Comparison of ENCODE assay signal across 2 cellular contexts in genomic region chr16:50653056-50653455, GRCh38.
TF ChIP-seq lines count a peak whose summit lies in the region.

No MANE protein-coding gene starts in this region.

TF ChIP-seq in SK-N-SH, 30 proteins besides CTCF, POLR2A, EP300 and RAD21:
- TF ChIP-seq GABPA (IDR thresholded peaks at IDR 0.05; ENCODE audit: low read depth) (no peak), GATA2 (CRISPR knock-in tag; IDR thresholded peaks at IDR 0.05) (peak; percentile 32)

TF ChIP-seq in HepG2, 621 proteins besides CTCF, POLR2A, EP300 and RAD21:
- TF ChIP-seq NBN (conservative IDR thresholded peaks at IDR 0.05) (no peak), LRRFIP1 (CRISPR knock-in tag; conservative IDR thresholded peaks at IDR 0.05) (no peak), ZNF614 (CRISPR knock-in tag; IDR thresholded peaks at IDR 0.05; ENCODE audit: borderline replicate concordance) (no peak), PATZ1 (CRISPR knock-in tag; IDR thresholded peaks at IDR 0.05) (no peak), NR2F1 (CRISPR knock-in tag; IDR thresholded peaks at IDR 0.05) (no peak), IKZF5 (CRISPR knock-in tag; IDR thresholded peaks at IDR 0.05) (no peak), ZNF724P (CRISPR knock-in tag; IDR thresholded peaks at IDR 0.05; ENCODE audit: borderline replicate concordance) (no peak), GFI1 (CRISPR knock-in tag; IDR thresholded peaks at IDR 0.05; ENCODE audit: borderline replicate concordance) (no peak), KDM3A (CRISPR knock-in tag; IDR thresholded peaks at IDR 0.05; ENCODE audit: low read depth) (no peak), XBP1 (CRISPR knock-in tag; IDR thresholded peaks at IDR 0.05) (no peak), HCFC1 (IDR thresholded peaks at IDR 0.05; ENCODE audit: low read depth, low read length) (no peak), ZBTB8A (CRISPR knock-in tag; IDR thresholded peaks at IDR 0.05; ENCODE audit: borderline replicate concordance, low read depth) (no peak), FOSL2 (CRISPR knock-in tag; IDR thresholded peaks at IDR 0.05) (no peak), ZNF770 (CRISPR knock-in tag; IDR thresholded peaks at IDR 0.05) (no peak), ZEB1 (IDR thresholded peaks at IDR 0.05; ENCODE audit: insufficient replicate concordance, low read depth) (no peak), SRSF1 (optimal IDR thresholded peaks at IDR 0.05; ENCODE audit: low read depth, low read length) (no peak)
